ENCODE assay signal across 1 cellular context in the genomic region with DNA sequence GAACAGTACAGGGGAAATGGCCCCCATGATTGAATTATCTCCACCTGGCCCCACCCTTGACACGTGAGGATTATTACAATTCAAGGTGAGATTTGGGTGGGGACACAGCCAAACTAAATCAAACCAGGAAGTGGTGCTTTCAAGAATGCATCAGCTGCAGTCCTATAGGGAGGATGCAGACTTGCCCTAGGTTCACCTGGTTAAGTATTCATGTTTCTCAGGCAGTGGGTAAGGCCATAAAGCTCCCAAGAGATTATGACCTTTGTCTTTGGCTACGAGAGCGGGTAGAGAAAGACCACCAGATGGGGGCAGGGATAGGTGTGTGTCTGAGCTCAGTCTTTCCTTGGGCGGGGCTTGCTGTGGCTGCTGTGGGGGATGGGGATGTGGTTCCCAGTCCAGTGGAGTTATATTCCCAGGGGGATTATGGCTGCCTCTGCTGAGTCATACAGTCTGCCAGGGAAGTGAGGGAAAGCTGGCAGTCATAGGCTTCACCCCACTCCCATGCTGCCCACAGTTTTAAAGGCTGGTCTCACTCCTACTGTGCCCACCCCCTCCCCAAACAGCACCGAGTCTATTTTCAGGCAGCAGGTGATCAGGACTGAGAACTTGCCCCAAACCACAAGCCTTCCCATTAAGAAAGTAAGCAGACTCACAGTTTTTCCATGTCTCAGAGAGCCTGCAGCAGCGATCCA.
TF ChIP-seq lines count a peak whose summit lies in the region.

No MANE protein-coding gene starts in this region.

TF ChIP-seq in HEK293, 187 proteins besides CTCF, POLR2A, EP300 and RAD21 (continued from another document):
- TF ChIP-seq, protein P1, sequence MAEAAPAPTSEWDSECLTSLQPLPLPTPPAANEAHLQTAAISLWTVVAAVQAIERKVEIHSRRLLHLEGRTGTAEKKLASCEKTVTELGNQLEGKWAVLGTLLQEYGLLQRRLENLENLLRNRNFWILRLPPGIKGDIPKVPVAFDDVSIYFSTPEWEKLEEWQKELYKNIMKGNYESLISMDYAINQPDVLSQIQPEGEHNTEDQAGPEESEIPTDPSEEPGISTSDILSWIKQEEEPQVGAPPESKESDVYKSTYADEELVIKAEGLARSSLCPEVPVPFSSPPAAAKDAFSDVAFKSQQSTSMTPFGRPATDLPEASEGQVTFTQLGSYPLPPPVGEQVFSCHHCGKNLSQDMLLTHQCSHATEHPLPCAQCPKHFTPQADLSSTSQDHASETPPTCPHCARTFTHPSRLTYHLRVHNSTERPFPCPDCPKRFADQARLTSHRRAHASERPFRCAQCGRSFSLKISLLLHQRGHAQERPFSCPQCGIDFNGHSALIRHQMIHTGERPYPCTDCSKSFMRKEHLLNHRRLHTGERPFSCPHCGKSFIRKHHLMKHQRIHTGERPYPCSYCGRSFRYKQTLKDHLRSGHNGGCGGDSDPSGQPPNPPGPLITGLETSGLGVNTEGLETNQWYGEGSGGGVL (tag by site-specific recombination; IDR thresholded peaks at IDR 0.05) = peak; percentile 46; the same call in 1 of the 2 replicates
- TF ChIP-seq PRDM1 (tag by site-specific recombination; IDR thresholded peaks at IDR 0.05) (no peak), ZNF629 (tag by site-specific recombination; IDR thresholded peaks at IDR 0.05) (peak; percentile 41; the same call in 1 of the 2 replicates), ZNF843 (tag by site-specific recombination; IDR thresholded peaks at IDR 0.05) (no peak), ZNF548 (tag by site-specific recombination; IDR thresholded peaks at IDR 0.05) (no peak)
- TF ChIP-seq, protein P2, sequence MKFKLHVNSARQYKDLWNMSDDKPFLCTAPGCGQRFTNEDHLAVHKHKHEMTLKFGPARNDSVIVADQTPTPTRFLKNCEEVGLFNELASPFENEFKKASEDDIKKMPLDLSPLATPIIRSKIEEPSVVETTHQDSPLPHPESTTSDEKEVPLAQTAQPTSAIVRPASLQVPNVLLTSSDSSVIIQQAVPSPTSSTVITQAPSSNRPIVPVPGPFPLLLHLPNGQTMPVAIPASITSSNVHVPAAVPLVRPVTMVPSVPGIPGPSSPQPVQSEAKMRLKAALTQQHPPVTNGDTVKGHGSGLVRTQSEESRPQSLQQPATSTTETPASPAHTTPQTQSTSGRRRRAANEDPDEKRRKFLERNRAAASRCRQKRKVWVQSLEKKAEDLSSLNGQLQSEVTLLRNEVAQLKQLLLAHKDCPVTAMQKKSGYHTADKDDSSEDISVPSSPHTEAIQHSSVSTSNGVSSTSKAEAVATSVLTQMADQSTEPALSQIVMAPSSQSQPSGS (tag by site-specific recombination; IDR thresholded peaks at IDR 0.05; ENCODE audit: low read depth) = no peak
